ENCODE assay signal across 8 cellular contexts in the genomic region with DNA sequence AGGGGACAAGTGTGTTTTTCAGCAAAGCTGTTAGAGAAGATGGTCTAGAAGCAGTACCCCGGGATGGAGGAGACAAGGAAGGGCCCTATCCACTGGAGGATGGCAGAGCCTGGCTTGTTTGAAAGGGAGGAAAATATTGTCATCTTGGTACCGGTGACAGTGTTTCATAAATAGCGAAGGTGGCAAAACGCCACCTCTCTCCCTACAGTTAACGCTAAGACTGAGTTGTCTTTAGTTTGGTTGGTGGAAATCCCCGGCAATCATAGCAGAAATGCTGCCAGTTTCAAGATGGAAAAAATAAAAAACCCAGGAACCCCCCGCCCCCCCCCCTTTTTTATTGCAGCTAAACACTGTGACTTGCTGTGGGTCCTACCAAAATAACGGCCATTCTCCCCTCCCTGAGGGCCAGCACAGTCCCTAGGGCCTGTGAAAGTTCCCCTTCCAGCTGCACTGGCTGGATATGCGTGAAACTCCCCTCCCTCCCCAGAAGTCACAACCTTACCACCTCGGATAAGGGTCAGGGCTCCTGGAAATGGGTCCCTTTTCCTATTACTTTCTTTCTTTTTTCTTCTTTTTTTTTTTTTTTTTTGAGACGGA. TPM values are rescaled to one million over a fixed set of nuclear protein-coding genes. Genes with fewer than 3 reads are reported as not detected.
DNase-seq lines count a peak whose midpoint lies in the region; ATAC-seq lines count a peak whose summit lies in the region.

No MANE protein-coding gene starts in this region.

- DNase-seq in CD4-positive, alpha-beta memory T cell = peak; percentile 47 to 84 (median 52)
- DNase-seq in MV-4-11 (lab: John Stamatoyannopoulos, UW) (peak; percentile 12), naive B cell (peak; percentile 69), pons (ENCODE audit: low spot score) (no peak), NCI-H2196 treated with DMSO at 0.1 percent for 48 hours (lab: John Stamatoyannopoulos, UW; ENCODE audit: unreplicated experiment) (no peak)
- DNase-seq in activated CD8-positive, alpha-beta memory T cell treated with anti-CD3 and anti-CD28 coated beads, Interleukin-2, amount 50 U/mL, for 48 hours = peak; percentile 64

- no peaks in the 10 kb centered on the region for H3K27me3 Mint-ChIP-seq in CD4-positive, alpha-beta memory T cell
- no peaks in the 10 kb centered on the region for H3K27me3 Mint-ChIP-seq in naive B cell

- H3K36me3 Mint-ChIP-seq in CD4-positive, alpha-beta memory T cell = peaks cover 6 to 44% of the 10 kb centered on the region in 2 donors
- H3K36me3 Mint-ChIP-seq in naive B cell = no peaks in the 10 kb centered on the region

- intact Hi-C loops in CD4-positive, alpha-beta memory T cell (cut with micrococcal nuclease) = loop anchor here (2.0 kb wide), 1 partner anchor 70 kb away; no protein-coding TSS in a partner anchor

- peak overlapping the region; percentile 5 to 96 for H3K4me3 ChIP-seq in CD4-positive, alpha-beta memory T cell (ENCODE audit: low read length in 2 of 2)

- H3K27me3 ChIP-seq in CD4-positive, alpha-beta memory T cell (ENCODE audit: insufficient read depth, low read length) = no peaks in the 10 kb centered on the region

- peaks cover 0 to 1% (median 0%) of the 10 kb centered on the region in 8 donors for H3K9me3 Mint-ChIP-seq in CD4-positive, alpha-beta memory T cell
- no peaks in the 10 kb centered on the region for H3K9me3 Mint-ChIP-seq in naive B cell

- H3K4me1 ChIP-seq in CD4-positive, alpha-beta memory T cell (ENCODE audit: insufficient read depth, low read length) = peaks cover 78% of the 10 kb centered on the region

- peak overlapping the region; percentile 97 to 100 (median 98) for H3K4me3 Mint-ChIP-seq in CD4-positive, alpha-beta memory T cell
- H3K4me3 Mint-ChIP-seq in naive B cell = peak overlapping the region; percentile 92 to 99 (median 97)

- H3K27ac Mint-ChIP-seq in CD4-positive, alpha-beta memory T cell = peak overlapping the region; percentile 96 to 98 (median 98)
- H3K27ac Mint-ChIP-seq in naive B cell = peak overlapping the region; percentile 94 to 98 (median 96)

- CTCF ChIA-PET in CD4-positive, alpha-beta memory T cell (lab: Charles Lee; ENCODE audit: partially characterized antibody) = interaction anchor here (0.8 to 7.8 kb wide), 6 partner anchors 19 to 129 kb away, joined by 3 to 142 read pairs (median 14); no protein-coding TSS in a partner anchor

- peaks cover 43 to 89% (median 64%) of the 10 kb centered on the region in 4 donors for H3K4me1 Mint-ChIP-seq in CD4-positive, alpha-beta memory T cell
- H3K4me1 Mint-ChIP-seq in naive B cell = peaks cover 59 to 85% (median 83%) of the 10 kb centered on the region in 3 donors

- peak; percentile 32 to 38 for ATAC-seq in naive B cell (ENCODE audit: low read depth in 2 of 2)
- no peak for ATAC-seq in HG03432 (IDR thresholded peaks at IDR 0.05; ENCODE audit: unreplicated experiment)
- no peak for ATAC-seq in HG03439 (IDR thresholded peaks at IDR 0.05; ENCODE audit: unreplicated experiment)

- H3K27ac ChIP-seq in CD4-positive, alpha-beta memory T cell (ENCODE audit: low read depth, low read length) = peak overlapping the region; percentile 71

- POLR2A ChIA-PET in CD4-positive, alpha-beta memory T cell (lab: Charles Lee; ENCODE audit: partially characterized antibody) = interaction anchor here (0.7 to 12.7 kb wide), 10 partner anchors 8 to 73 kb away, joined by 3 to 658 read pairs (median 25); no protein-coding TSS in a partner anchor

- no peaks in the 10 kb centered on the region for H3K36me3 ChIP-seq in CD4-positive, alpha-beta memory T cell (ENCODE audit: insufficient read depth, low read length)

- H3K9me3 ChIP-seq in CD4-positive, alpha-beta memory T cell (ENCODE audit: control insufficient read depth in 1 of 2, low read length in 2 of 2) = no peaks in the 10 kb centered on the region

RNA-seq across cellular contexts. Expression of a gene that starts 3.7 kb away (rescaled TPM):
- total RNA-seq in CD4-positive, alpha-beta memory T cell = 100 to 1,000 TPM; 220 to 236 TPM
- polyA plus RNA-seq in CD4-positive, alpha-beta memory T cell = 100 to 1,000 TPM in 1 of 2 donors, 10 to 100 TPM in 1; 57.1 to 110 TPM
- polyA plus RNA-seq in naive B cell (ENCODE audit: low read depth in 6 of 6) = 100 to 1,000 TPM in 1 of 6 donors, 10 to 100 TPM in 5; 29.6 to 105 (median 58.0) TPM

Comparison
In these comparisons a context has a peak if more than half of its experiments do, and no peak if none do; other contexts are left out.
1. DNase-seq: peak in CD4-positive, alpha-beta memory T cell (5 of 5), MV-4-11 (single experiment), activated CD8-positive, alpha-beta memory T cell treated with anti-CD3 and anti-CD28 coated beads, Interleukin-2, amount 50 U/mL, for 48 hours (single experiment) and naive B cell (single experiment); none in pons (single experiment) and NCI-H2196 treated with DMSO at 0.1 percent for 48 hours (single experiment).
2. ATAC-seq: peak in naive B cell (2 of 2); none in HG03432 (single experiment) and HG03439 (single experiment).